8 cellular contexts compared by ENCODE assay signal in genomic region chr2:231613054-231613654, GRCh38. TPM values are rescaled to one million over a fixed set of nuclear protein-coding genes. Genes with fewer than 3 reads are reported as not detected.
A peak's percentile ranks its signal among the peaks of the same experiment; 100 is the strongest.
DNase-seq lines count a peak whose midpoint lies in the region; ATAC-seq and TF ChIP-seq lines count a peak whose summit lies in the region.

No MANE protein-coding gene starts in this region.

- H4K20me1 ChIP-seq in HCT116 (ENCODE audit: insufficient read depth), result no peaks in the 10 kb centered on the region

- H3K4me1 ChIP-seq in HCT116 (ENCODE audit: control insufficient read depth in 1 of 2, insufficient read depth in 2 of 2, low read length in 2 of 2) (peaks cover 61 to 76% of the 10 kb centered on the region in 2 experiments), parathyroid adenoma (peaks cover 20% of the 10 kb centered on the region)

- no peak overlapping the region for H2AFZ ChIP-seq in HCT116 (ENCODE audit: low read depth, low read length, poor library complexity, severe bottlenecking)
- peak overlapping the region; percentile 99 for H2AFZ ChIP-seq in parathyroid adenoma

- in situ Hi-C loops in G401 (cut with HindIII; ENCODE audit: low sequenced_read_pairs), result no loop called here

- BruUV-seq in HCT116 (replicated peaks; lab: Mats Ljungman, UMichigan), result TSS peak; percentile 91

- POLR2A ChIA-PET in HCT116 (lab: Charles Lee), result interaction anchor here (0.5 to 7.0 kb wide), 16 partner anchors 10 to 288 kb away, joined by 3 to 97 read pairs (median 4); partner anchors contain the start of gene PTMA

- peak overlapping the region; percentile 99 for H3K27ac ChIP-seq in HCT116 (ENCODE audit: low read depth, low read length)
- H3K27ac ChIP-seq in parathyroid adenoma, result peak overlapping the region; percentile 97

- DNase-seq in DMS53 treated with DMSO at 0.1 percent for 48 hours (lab: John Stamatoyannopoulos, UW; ENCODE audit: unreplicated experiment) (peak; percentile 22), HCT116 (ENCODE audit: low read depth, low spot score) (no peak), T1000 (lab: John Stamatoyannopoulos, UW) (peak; percentile 8), fibroblast of peridontal ligament (ENCODE audit: extremely low read depth) (peak; percentile 40), COLO829 (ENCODE audit: low spot score) (no peak), G401 (ENCODE audit: low spot score) (no peak)

- H3K4me2 ChIP-seq in HCT116 (ENCODE audit: low read length), result peak overlapping the region; percentile 83
- H3K4me2 ChIP-seq in parathyroid adenoma (ENCODE audit: low read length), result peak overlapping the region; percentile 90

- TF ChIP-seq CTCF in HCT116 (IDR thresholded peaks at IDR 0.05 in 2 of 3, conservative IDR thresholded peaks at IDR 0.05 in 1 of 3; ENCODE audit: borderline replicate concordance in 1 of 3, insufficient read depth in 1 of 3, low read depth in 2 of 3, low read length in 2 of 3) (no peak), parathyroid adenoma (IDR thresholded peaks at IDR 0.05) (no peak)

- peak overlapping the region; percentile 34 to 44 for H3K4me3 ChIP-seq in HCT116 (replicated peaks in 1 of 2; ENCODE audit: low read depth in 1 of 2, low read length in 2 of 2)
- peak overlapping the region; percentile 61 for H3K4me3 ChIP-seq in parathyroid adenoma (ENCODE audit: low read depth, low read length)

- no peaks in the 10 kb centered on the region for H3K27me3 ChIP-seq in HCT116 (ENCODE audit: insufficient read depth, low read length)
- H3K27me3 ChIP-seq in parathyroid adenoma (ENCODE audit: control insufficient read depth, insufficient read depth, low read length), result no peaks in the 10 kb centered on the region

- intact Hi-C loops in HCT116 (cut with micrococcal nuclease), result loop anchor here (2.0 to 5.0 kb wide), 2 partner anchors 30 to 174 kb away; partner anchors contain the start of gene COPS7B

- ATAC-seq in HCT116 (no peak), HG03565 (IDR thresholded peaks at IDR 0.05; ENCODE audit: unreplicated experiment) (no peak)

- H3K79me2 ChIP-seq in HCT116 (ENCODE audit: insufficient read depth, low read length) (no peaks in the 10 kb centered on the region), parathyroid adenoma (no peaks in the 10 kb centered on the region)

- peak; percentile 34 for TF ChIP-seq POLR2A in HCT116 (IDR thresholded peaks at IDR 0.05; ENCODE audit: borderline replicate concordance, extremely low read depth, insufficient read depth, insufficient read length)

- RAD21 ChIA-PET in HCT116 (lab: Charles Lee; ENCODE audit: low non-redundant PET in 1 of 2, low total read pairs in 2 of 2, uncharacterized antibody in 2 of 2, unreplicated experiment in 2 of 2), result interaction anchor here (1.2 to 1.8 kb wide), 2 partner anchors 29 to 62 kb away, joined by 3 to 6 read pairs; no protein-coding TSS in a partner anchor

- H3K36me3 ChIP-seq in HCT116 (ENCODE audit: control insufficient read depth in 1 of 2, insufficient read depth in 2 of 2, low read length in 2 of 2), result no peaks in the 10 kb centered on the region
- no peaks in the 10 kb centered on the region for H3K36me3 ChIP-seq in parathyroid adenoma (ENCODE audit: control insufficient read depth, insufficient read depth, low read length)

- no peaks in the 10 kb centered on the region for H3K9me2 ChIP-seq in HCT116 (ENCODE audit: insufficient read depth)

- peak overlapping the region; percentile 84 for H3K9ac ChIP-seq in HCT116 (ENCODE audit: low read length)
- H3K9ac ChIP-seq in parathyroid adenoma, result peak overlapping the region; percentile 6

- no peak for TF ChIP-seq RAD21 in HCT116 (IDR thresholded peaks at IDR 0.05; ENCODE audit: low read depth)

- CTCF ChIA-PET in HCT116 (lab: Charles Lee), result interaction anchor here (0.9 to 6.1 kb wide), 11 partner anchors 9 to 182 kb away, joined by 3 to 162 read pairs (median 5); no protein-coding TSS in a partner anchor

- no peaks in the 10 kb centered on the region for H3K9me3 ChIP-seq in HCT116 (ENCODE audit: control insufficient read depth in 1 of 2, insufficient read depth in 1 of 2, low read depth in 1 of 2, low read length in 2 of 2)
- H3K9me3 ChIP-seq in parathyroid adenoma (ENCODE audit: control insufficient read depth, low read length), result no peaks in the 10 kb centered on the region

TF ChIP-seq in HCT116, 20 proteins besides CTCF, POLR2A, EP300 and RAD21:
- TF ChIP-seq CEBPB (IDR thresholded peaks at IDR 0.05; ENCODE audit: low read depth) (no peak), EZH2phosphoT487 (IDR thresholded peaks at IDR 0.05; ENCODE audit: borderline replicate concordance) (no peak), REST (IDR thresholded peaks at IDR 0.05; ENCODE audit: low read depth) (no peak), EGR1 (IDR thresholded peaks at IDR 0.05; ENCODE audit: low read depth) (no peak), SP1 (IDR thresholded peaks at IDR 0.05; ENCODE audit: low read depth) (no peak), ZNF274 (IDR thresholded peaks at IDR 0.05; ENCODE audit: low read depth, low read length) (no peak), YY1 (IDR thresholded peaks at IDR 0.05; ENCODE audit: extremely low read depth, insufficient replicate concordance, low read depth, low read length) (no peak), SIN3A (IDR thresholded peaks at IDR 0.05; ENCODE audit: low read depth) (no peak), SRF (IDR thresholded peaks at IDR 0.05; ENCODE audit: low read depth) (no peak), POLR2AphosphoS5 (IDR thresholded peaks at IDR 0.05; ENCODE audit: low read depth, low read length) (no peak), ELF1 (IDR thresholded peaks at IDR 0.05; ENCODE audit: borderline replicate concordance, low read depth) (no peak), CBX3 (IDR thresholded peaks at IDR 0.05; ENCODE audit: low read depth) (no peak), MAX (IDR thresholded peaks at IDR 0.05) (no peak), JUND (IDR thresholded peaks at IDR 0.05) (no peak)

RNA-seq across cellular contexts. Expression of gene TEX44, which starts 20.5 kb away (rescaled TPM):
- total RNA-seq in HCT116 (2021; ENCODE audit: unreplicated experiment), result not detected
- polyA plus RNA-seq in HCT116 (2012), result not detected in 2 replicates
- not detected in 2 replicates for total RNA-seq in G401 (2014; rRNA removed; shearing (Covaris generic))

Comparison
In these comparisons a context has a peak if more than half of its experiments do, and no peak if none do; other contexts are left out.
1. DNase-seq: peak in DMS53 treated with DMSO at 0.1 percent for 48 hours (single experiment), T1000 (single experiment) and fibroblast of peridontal ligament (single experiment); none in HCT116 (single experiment), COLO829 (single experiment) and G401 (single experiment).